In genomic region chr22:39562839-39563489, GRCh38 we compare ENCODE assay signal across 23 cellular contexts. TPM values are rescaled to one million over a fixed set of nuclear protein-coding genes. Genes with fewer than 3 reads are reported as not detected.
"Had no signal": no experiment of that assay in that cellular context is flagged by ENCODE, and none has a peak within 500 bp of the region (broad histone marks: within the 10 kb centered on the region; RNA-seq: fewer than 3 reads in every experiment).

No MANE protein-coding gene starts in this region.

- H3K4me2 ChIP-seq: KMS-11, SK-N-SH had no signal

- FAIRE-seq: RCC 7860 had no signal

- H3K36me3 ChIP-seq: SJSA1 had no signal

- DNase-seq: Kasumi-1, MM.1S, NCI-H1092 treated with DMSO at 0.1 percent for 48 hours, NCI-H1436, NCI-H187, NCI-H2029, NCI-H2081 treated with DMSO at 0.1 percent for 48 hours, NCI-H2171, NCI-H226, NCI-H446, NCI-H510A, NCI-H524 treated with DMSO at 0.1 percent for 48 hours, NCI-H69, NCI-H774, Right ventricle myocardium superior, RPMI8226, SIG-M5, SK-N-SH, T-helper 1 cell had no signal

- H3K9me3 ChIP-seq: SJSA1, SK-N-SH had no signal

- H3K4me1 ChIP-seq: SJSA1 had no signal

- H3K9ac ChIP-seq: KMS-11, SK-N-SH had no signal

- H3K27ac ChIP-seq: HL-60, KMS-11, SJSA1 had no signal

- H3K4me3 ChIP-seq: SJSA1 had no signal

RNA-seq across cellular contexts. Expression of gene CACNA1I, which starts 7.6 kb away (rescaled TPM):
- polyA plus RNA-seq: SK-N-SH had no signal
